In the genomic region with DNA sequence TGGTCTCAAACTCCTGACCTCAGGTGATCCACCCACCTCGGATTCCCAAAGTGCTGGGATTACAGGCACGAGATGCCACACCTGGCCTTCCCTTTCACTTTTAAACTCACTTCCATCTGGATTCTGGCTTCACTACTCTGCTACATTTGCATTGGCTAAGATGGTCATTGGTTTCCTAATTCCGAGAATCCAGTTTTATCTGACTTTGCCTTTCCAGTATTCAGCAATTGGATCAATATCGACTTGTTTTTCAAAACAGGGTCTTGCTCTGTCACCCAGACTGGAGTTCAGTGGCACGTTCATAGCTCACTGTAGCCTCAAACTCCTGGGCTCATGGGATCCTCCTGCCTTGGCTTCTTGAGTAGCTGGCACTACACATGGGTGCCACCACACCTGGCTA, we compare ENCODE assay signal across 6 cellular contexts.
"Had no signal": no experiment of that assay in that cellular context is flagged by ENCODE, and none has a peak within 500 bp of the region (broad histone marks: within the 10 kb centered on the region; RNA-seq: fewer than 3 reads in every experiment).

No MANE protein-coding gene starts in this region.

- H2AFZ ChIP-seq: GM23338 had no signal

- H3K4me3 ChIP-seq: GM23338 had no signal

- H3K9me3 Mint-ChIP-seq: GM23338, H9 had no signal

- H3K27ac Mint-ChIP-seq: GM23338, H9 had no signal

- DNase-seq: H9, HCEC 1CT had no signal

- H3K4me2 ChIP-seq: GM23338 had no signal

- ATAC-seq: GM23338 had no signal

- H3K4me3 Mint-ChIP-seq: GM23338, H9 had no signal

- FAIRE-seq: H1, H54, HTR-8/SVneo had no signal
